In the genomic region with DNA sequence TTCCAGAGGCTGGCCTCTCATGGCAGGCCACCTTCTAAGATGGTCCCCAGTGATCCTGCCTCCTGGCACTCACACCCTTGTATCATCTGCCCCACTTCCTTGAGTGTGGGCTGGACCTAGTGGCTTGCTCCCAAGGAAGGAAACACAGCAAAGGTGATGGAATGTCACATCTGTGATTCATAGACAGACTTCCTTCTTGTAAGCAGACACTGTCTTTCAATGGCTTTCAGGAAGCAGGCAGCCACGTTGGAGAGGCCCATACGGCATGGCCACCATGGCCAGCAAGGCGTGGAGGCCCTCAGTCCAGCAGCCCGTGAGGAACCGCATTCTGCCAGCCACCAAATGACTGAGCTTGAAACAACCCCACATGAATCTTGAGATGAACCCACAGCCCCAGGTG, we compare ENCODE assay signal across 25 cellular contexts. TPM values are rescaled to one million over a fixed set of nuclear protein-coding genes. Genes with fewer than 3 reads are reported as not detected.
DNase-seq lines count a peak whose midpoint lies in the region; ATAC-seq and TF ChIP-seq lines count a peak whose summit lies in the region.
"Had no signal": no experiment of that assay in that cellular context is flagged by ENCODE, and none has a peak within 500 bp of the region (broad histone marks: within the 10 kb centered on the region; RNA-seq: fewer than 3 reads in every experiment).

No MANE protein-coding gene starts in this region.

- WGBS in mesendoderm (ENCODE audit: extremely low coverage, insufficient coverage, low lambda C conversion rate), result no CpG with 5 or more reads among the region's 5 CpGs

- no peak overlapping the region for H3K56ac ChIP-seq in mesendoderm (ENCODE audit: low read length)

- TF ChIP-seq CTCF in tibial artery (IDR thresholded peaks at IDR 0.05), result no peak

- no peak overlapping the region for H3K4me2 ChIP-seq in mesendoderm (ENCODE audit: low read length)
- H3K4me2 ChIP-seq: GM23338 had no signal

- H4K5ac ChIP-seq in mesendoderm (ENCODE audit: low read length), result no peak overlapping the region

- no peak overlapping the region for H2BK15ac ChIP-seq in mesendoderm (replicated peaks; ENCODE audit: low read depth)

- H2BK120ac ChIP-seq in mesendoderm (ENCODE audit: low read depth, low read length), result no peak overlapping the region

- H3K27me3 ChIP-seq in mesendoderm (ENCODE audit: insufficient read depth, low read length, poor library complexity), result no peaks in the 10 kb centered on the region
- peaks cover 0 to 7% of the 10 kb centered on the region in 2 donors for H3K27me3 ChIP-seq in tibial artery
- H3K27me3 ChIP-seq: left lung, testis had no signal

- H3K18ac ChIP-seq in mesendoderm (ENCODE audit: low read length), result no peak overlapping the region

- peak overlapping the region; percentile 15 for H3K23ac ChIP-seq in mesendoderm (ENCODE audit: low read length)

- H3K4ac ChIP-seq in mesendoderm (ENCODE audit: low read depth, low read length), result no peak overlapping the region

- no peaks in the 10 kb centered on the region for H3K79me2 ChIP-seq in mesendoderm (ENCODE audit: control insufficient read depth, insufficient read depth, low read length)

- H3K27me3 Mint-ChIP-seq in activated CD8-positive, alpha-beta memory T cell treated with anti-CD3 and anti-CD28 coated beads, Interleukin-2, amount 10 ng/mL, durations not matched to agents 7 days and 5 days, result peaks cover 3% of the 10 kb centered on the region
- H3K27me3 Mint-ChIP-seq in T-helper 2 cell treated with Interferon-gamma antibody and Interleukin-4, amounts not matched to agents 5 μg/mL and 100 μg/mL, for 36 hours (ENCODE audit: low read depth), result no peaks in the 10 kb centered on the region
- H3K27me3 Mint-ChIP-seq: activated CD4-positive, alpha-beta T cell treated with anti-CD3 and anti-CD28 coated beads for 36 hours had no signal

- intact Hi-C loops in tibial artery (cut with DNase I; ENCODE audit: low total_unique reads), result no loop called here

- H3K79me1 ChIP-seq in mesendoderm (ENCODE audit: low read length), result no peaks in the 10 kb centered on the region

- H3K36me3 ChIP-seq in mesendoderm (ENCODE audit: control insufficient read depth, insufficient read depth, low read length) (no peaks in the 10 kb centered on the region), tibial artery (no peaks in the 10 kb centered on the region)
- H3K36me3 ChIP-seq: heart left ventricle, left lung had no signal

- H3K4me1 Mint-ChIP-seq in activated CD8-positive, alpha-beta memory T cell treated with anti-CD3 and anti-CD28 coated beads, Interleukin-2, amount 10 ng/mL, durations not matched to agents 7 days and 5 days, result no peaks in the 10 kb centered on the region
- no peaks in the 10 kb centered on the region for H3K4me1 Mint-ChIP-seq in T-helper 2 cell treated with Interferon-gamma antibody and Interleukin-4, amounts not matched to agents 5 μg/mL and 100 μg/mL, for 36 hours (ENCODE audit: low read depth)
- H3K4me1 Mint-ChIP-seq: activated CD4-positive, alpha-beta T cell treated with anti-CD3 and anti-CD28 coated beads for 36 hours; activated T-helper 17 cell treated with anti-CD3 and anti-CD28 coated beads, Interleukin-2, amount 50 U/mL, for 72 hours; GM23338; stimulated activated memory B cell treated with anti-CD40 and anti-IgM and Interleukin-4, amounts not matched to agents 10 μg/mL and 1 μg/mL and 100 μg/mL, for 72 hours had no signal

- no peaks in the 10 kb centered on the region for H3K9me3 ChIP-seq in tibial artery
- H3K9me3 ChIP-seq: heart left ventricle, left lung, mucosa of descending colon, psoas muscle, testis had no signal

- H3K27ac Mint-ChIP-seq in activated CD8-positive, alpha-beta memory T cell treated with anti-CD3 and anti-CD28 coated beads, Interleukin-2, amount 10 ng/mL, durations not matched to agents 7 days and 5 days, result no peak overlapping the region
- no peak overlapping the region for H3K27ac Mint-ChIP-seq in T-helper 2 cell treated with Interferon-gamma antibody and Interleukin-4, amounts not matched to agents 5 μg/mL and 100 μg/mL, for 36 hours
- H3K27ac Mint-ChIP-seq: activated CD4-positive, alpha-beta T cell treated with anti-CD3 and anti-CD28 coated beads for 36 hours; activated T-helper 17 cell treated with anti-CD3 and anti-CD28 coated beads, Interleukin-2, amount 50 U/mL, for 72 hours; GM23338; stimulated activated memory B cell treated with anti-CD40 and anti-IgM and Interleukin-4, amounts not matched to agents 10 μg/mL and 1 μg/mL and 100 μg/mL, for 72 hours had no signal

- H3K4me1 ChIP-seq in mesendoderm (ENCODE audit: control insufficient read depth, low read depth, low read length) (no peaks in the 10 kb centered on the region), tibial artery (no peaks in the 10 kb centered on the region)
- H3K4me1 ChIP-seq: heart left ventricle, left lung, psoas muscle, testis had no signal

- no peak overlapping the region for H2AK5ac ChIP-seq in mesendoderm (ENCODE audit: low read length)

- H3K4me3 ChIP-seq in mesendoderm (ENCODE audit: low read length), result no peak overlapping the region
- H3K4me3 ChIP-seq in tibial artery, result no peak overlapping the region
- H3K4me3 ChIP-seq: GM23338, heart left ventricle, left lung, mucosa of descending colon, psoas muscle, skin epidermis, testis had no signal

- CTCF ChIA-PET in activated CD8-positive, alpha-beta memory T cell treated with anti-CD3 and anti-CD28 coated beads, Interleukin-2, amount 10 ng/mL, durations not matched to agents 7 days and 5 days (lab: Charles Lee), result interaction anchor here (1.1 kb wide), 1 partner anchor 11 kb away, joined by 5 read pairs; a partner anchor contains a TSS

- no peak for ATAC-seq in activated CD8-positive, alpha-beta memory T cell treated with anti-CD3 and anti-CD28 coated beads, Interleukin-2, amount 10 ng/mL, durations not matched to agents 7 days and 5 days
- ATAC-seq: activated CD4-positive, alpha-beta T cell treated with anti-CD3 and anti-CD28 coated beads for 36 hours; activated T-helper 17 cell treated with anti-CD3 and anti-CD28 coated beads, Interleukin-2, amount 50 U/mL, for 72 hours; GM23338; heart left ventricle; left lung; mucosa of descending colon; stimulated activated memory B cell treated with anti-CD40 and anti-IgM and Interleukin-4, amounts not matched to agents 10 μg/mL and 1 μg/mL and 100 μg/mL, for 72 hours had no signal

- H3K27ac ChIP-seq in mesendoderm (ENCODE audit: low read depth, low read length) (no peak overlapping the region), tibial artery (no peak overlapping the region)
- H3K27ac ChIP-seq: heart left ventricle, left lung, psoas muscle, testis had no signal

- H3K36me3 Mint-ChIP-seq in activated CD8-positive, alpha-beta memory T cell treated with anti-CD3 and anti-CD28 coated beads, Interleukin-2, amount 10 ng/mL, durations not matched to agents 7 days and 5 days, result no peaks in the 10 kb centered on the region
- H3K36me3 Mint-ChIP-seq in T-helper 2 cell treated with Interferon-gamma antibody and Interleukin-4, amounts not matched to agents 5 μg/mL and 100 μg/mL, for 36 hours (ENCODE audit: low read depth), result no peaks in the 10 kb centered on the region
- H3K36me3 Mint-ChIP-seq: stimulated activated memory B cell treated with anti-CD40 and anti-IgM and Interleukin-4, amounts not matched to agents 10 μg/mL and 1 μg/mL and 100 μg/mL, for 72 hours had no signal

- H3K9me3 Mint-ChIP-seq in activated CD8-positive, alpha-beta memory T cell treated with anti-CD3 and anti-CD28 coated beads, Interleukin-2, amount 10 ng/mL, durations not matched to agents 7 days and 5 days (ENCODE audit: low read depth), result no peaks in the 10 kb centered on the region
- H3K9me3 Mint-ChIP-seq in T-helper 2 cell treated with Interferon-gamma antibody and Interleukin-4, amounts not matched to agents 5 μg/mL and 100 μg/mL, for 36 hours, result no peaks in the 10 kb centered on the region
- H3K9me3 Mint-ChIP-seq: activated T-helper 17 cell treated with anti-CD3 and anti-CD28 coated beads, Interleukin-2, amount 50 U/mL, for 72 hours; GM23338; stimulated activated memory B cell treated with anti-CD40 and anti-IgM and Interleukin-4, amounts not matched to agents 10 μg/mL and 1 μg/mL and 100 μg/mL, for 72 hours had no signal

- DNase-seq in activated CD8-positive, alpha-beta memory T cell treated with anti-CD3 and anti-CD28 coated beads for 24 hours, result peak; percentile 35
- DNase-seq in activated CD8-positive, alpha-beta memory T cell treated with anti-CD3 and anti-CD28 coated beads, Interleukin-2, amount 10 ng/mL, durations not matched to agents 7 days and 5 days, result no peak
- DNase-seq in dermis blood vessel endothelial cell, result peak; percentile 16
- DNase-seq in mesendoderm, result no peak
- DNase-seq in tibial artery, result peak; percentile 3 to 41
- DNase-seq in NCI-H2081 treated with DMSO at 0.1 percent for 48 hours (lab: John Stamatoyannopoulos, UW), result no peak
- DNase-seq in DMS153 treated with DMSO at 0.1 percent for 48 hours (lab: John Stamatoyannopoulos, UW; ENCODE audit: unreplicated experiment), result no peak
- no peak for DNase-seq in T-helper 2 cell treated with Interferon-gamma antibody and Interleukin-4, amounts not matched to agents 5 μg/mL and 100 μg/mL, for 36 hours (ENCODE audit: low spot score)
- DNase-seq: 8988T; activated CD4-positive, alpha-beta T cell treated with anti-CD3 and anti-CD28 coated beads for 36 hours; heart left ventricle; Karpas-422; mucosa of descending colon; NCI-H1092; NCI-H2029 treated with DMSO at 0.1 percent for 48 hours; OCI-M1; SHP77 treated with DMSO at 0.1 percent for 48 hours; stimulated activated CD4-positive, alpha-beta T cell treated with anti-CD3 and anti-CD28 coated beads, Interleukin-2, amount 100 ng/mL, for 24 hours; testis had no signal

- no peak overlapping the region for H2BK5ac ChIP-seq in mesendoderm (ENCODE audit: low read length)

- no peak overlapping the region for H4K8ac ChIP-seq in mesendoderm (ENCODE audit: low read depth, low read length)

- H3K9ac ChIP-seq in mesendoderm (ENCODE audit: low read length), result no peak overlapping the region

- H3K4me3 Mint-ChIP-seq in activated CD8-positive, alpha-beta memory T cell treated with anti-CD3 and anti-CD28 coated beads, Interleukin-2, amount 10 ng/mL, durations not matched to agents 7 days and 5 days, result no peak overlapping the region
- H3K4me3 Mint-ChIP-seq in T-helper 2 cell treated with Interferon-gamma antibody and Interleukin-4, amounts not matched to agents 5 μg/mL and 100 μg/mL, for 36 hours, result no peak overlapping the region
- H3K4me3 Mint-ChIP-seq: activated CD4-positive, alpha-beta T cell treated with anti-CD3 and anti-CD28 coated beads for 36 hours; activated T-helper 17 cell treated with anti-CD3 and anti-CD28 coated beads, Interleukin-2, amount 50 U/mL, for 72 hours; GM23338; stimulated activated memory B cell treated with anti-CD40 and anti-IgM and Interleukin-4, amounts not matched to agents 10 μg/mL and 1 μg/mL and 100 μg/mL, for 72 hours had no signal

RNA-seq across cellular contexts. Expression of a gene that starts 11.3 kb away (rescaled TPM):
- not detected for total RNA-seq in activated CD8-positive, alpha-beta memory T cell treated with anti-CD3 and anti-CD28 coated beads, Interleukin-2, amount 10 ng/mL, durations not matched to agents 7 days and 5 days
- total RNA-seq in dermis blood vessel endothelial cell, result not detected in 2 replicates
- polyA plus RNA-seq in mesendoderm (2013, experiment 1 of 2), result 0.65 TPM
- 0.59 TPM for polyA plus RNA-seq in mesendoderm (2013, experiment 2 of 2)
- total RNA-seq: activated CD4-positive, alpha-beta T cell treated with anti-CD3 and anti-CD28 coated beads for 36 hours; activated T-helper 17 cell treated with anti-CD3 and anti-CD28 coated beads, Interleukin-2, amount 50 U/mL, for 72 hours; GM23338; left lung had no signal

Comparison
In these comparisons a context has a peak if more than half of its experiments do, and no peak if none do; other contexts are left out.
1. DNase-seq: peak in activated CD8-positive, alpha-beta memory T cell treated with anti-CD3 and anti-CD28 coated beads for 24 hours (single experiment), dermis blood vessel endothelial cell (single experiment) and tibial artery (2 of 2); none in activated CD8-positive, alpha-beta memory T cell treated with anti-CD3 and anti-CD28 coated beads, Interleukin-2, amount 10 ng/mL, durations not matched to agents 7 days and 5 days (single experiment), mesendoderm (single experiment), NCI-H2081 treated with DMSO at 0.1 percent for 48 hours (single experiment), DMS153 treated with DMSO at 0.1 percent for 48 hours (single experiment) and T-helper 2 cell treated with Interferon-gamma antibody and Interleukin-4, amounts not matched to agents 5 μg/mL and 100 μg/mL, for 36 hours (single experiment).